24 cellular contexts compared by ENCODE assay signal in the genomic region with DNA sequence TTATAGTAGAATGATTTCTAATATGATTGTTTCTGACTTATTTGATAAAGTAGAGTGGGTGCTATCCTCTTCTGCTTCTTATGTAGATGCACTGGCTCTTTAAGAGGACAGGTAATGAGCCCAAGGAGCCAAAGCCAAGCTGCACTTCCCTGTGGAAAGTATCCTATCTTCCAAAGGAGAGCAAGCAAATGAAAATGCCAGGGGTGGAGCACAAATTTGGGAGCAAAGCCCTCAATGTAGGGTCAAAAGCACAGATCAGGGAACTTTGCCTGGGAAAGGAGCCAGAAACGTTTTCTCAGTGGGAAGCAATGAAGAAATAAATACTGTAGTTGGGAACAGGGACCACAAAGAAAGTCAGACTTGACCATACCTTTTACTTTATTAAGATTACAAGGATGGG.
"Had no signal": no experiment of that assay in that cellular context is flagged by ENCODE, and none has a peak within 500 bp of the region (broad histone marks: within the 10 kb centered on the region; RNA-seq: fewer than 3 reads in every experiment).

No MANE protein-coding gene starts in this region.

- DNase-seq: stimulated activated CD4-positive, alpha-beta T cell treated with anti-CD3 and anti-CD28 coated beads, Interleukin-2, amount 100 ng/mL, for 48 hours; stimulated activated CD4-positive, alpha-beta T cell treated with anti-CD3 and anti-CD28 coated beads, Interleukin-4, amount 100 ng/mL, for 1 hour; stimulated activated CD4-positive, alpha-beta T cell treated with anti-CD3 and anti-CD28 coated beads, Interleukin-4, amount 100 ng/mL, for 24 hours; stimulated activated CD4-positive, alpha-beta T cell treated with anti-CD3 and anti-CD28 coated beads, Interleukin-4, amount 100 ng/mL, for 4 hours; stimulated activated CD8-positive, alpha-beta memory T cell treated with anti-CD3 and anti-CD28 coated beads, Interleukin-4, amount 100 ng/mL, for 48 hours; stimulated activated naive B cell treated with anti-CD40 and anti-IgM and Interleukin-4, amounts not matched to agents 10 μg/mL and 1 μg/mL and 100 μg/mL, for 72 hours; stimulated activated naive CD4-positive, alpha-beta T cell; stimulated activated naive CD4-positive, alpha-beta T cell treated with Interleukin-2 at 50 U/mL for 16 hours; stimulated activated naive CD8-positive, alpha-beta T cell treated with anti-CD3 and anti-CD28 coated beads, Interleukin-15, amount 100 ng/mL, for 72 hours; stimulated activated naive CD8-positive, alpha-beta T cell treated with anti-CD3 and anti-CD28 coated beads, Interleukin-15, Interleukin-2, amounts not matched to agents 100 U/mL and 50 U/mL, for 24 hours; stomach; substantia nigra; testis; thyroid gland; tibial artery; transverse colon; trophoblast cell; upper lobe of left lung; upper lobe of right lung; uterus had no signal

- ATAC-seq: stimulated activated effector memory CD8-positive, alpha-beta T cell treated with anti-CD3 and anti-CD28 coated beads, Interleukin-12 subunit alpha, Interleukin-12 subunit beta, amount 100 ng/mL, for 72 hours; stimulated activated memory B cell treated with anti-CD40 and anti-IgM and Interleukin-4, amounts not matched to agents 10 μg/mL and 1 μg/mL and 100 μg/mL, for 72 hours; stimulated activated naive B cell treated with anti-CD40 and anti-IgM and Interleukin-4, amounts not matched to agents 10 μg/mL and 1 μg/mL and 100 μg/mL, for 72 hours; stimulated activated naive CD8-positive, alpha-beta T cell treated with anti-CD3 and anti-CD28 coated beads, Interleukin-15, amount 100 ng/mL, for 72 hours; stimulated activated naive CD8-positive, alpha-beta T cell treated with anti-CD3 and anti-CD28 coated beads, Interleukin-15, Interleukin-2, amounts not matched to agents 100 U/mL and 50 U/mL, for 24 hours; upper lobe of right lung had no signal

- H3K27me3 Mint-ChIP-seq: stimulated activated memory B cell treated with anti-CD40 and anti-IgM and Interleukin-4, amounts not matched to agents 10 μg/mL and 1 μg/mL and 100 μg/mL, for 72 hours had no signal

- H3K36me3 Mint-ChIP-seq: stimulated activated memory B cell treated with anti-CD40 and anti-IgM and Interleukin-4, amounts not matched to agents 10 μg/mL and 1 μg/mL and 100 μg/mL, for 72 hours; stimulated activated naive B cell treated with anti-CD40 and anti-IgM and Interleukin-4, amounts not matched to agents 10 μg/mL and 1 μg/mL and 100 μg/mL, for 72 hours; type B pancreatic cell had no signal

- H3K4me3 Mint-ChIP-seq: stimulated activated effector memory CD8-positive, alpha-beta T cell treated with anti-CD3 and anti-CD28 coated beads, Interleukin-12 subunit alpha, Interleukin-12 subunit beta, amount 100 ng/mL, for 72 hours; stimulated activated memory B cell treated with anti-CD40 and anti-IgM and Interleukin-4, amounts not matched to agents 10 μg/mL and 1 μg/mL and 100 μg/mL, for 72 hours; stimulated activated naive B cell treated with anti-CD40 and anti-IgM and Interleukin-4, amounts not matched to agents 10 μg/mL and 1 μg/mL and 100 μg/mL, for 72 hours; stimulated activated naive CD8-positive, alpha-beta T cell treated with anti-CD3 and anti-CD28 coated beads, Interleukin-15, amount 100 ng/mL, for 72 hours; stimulated activated naive CD8-positive, alpha-beta T cell treated with anti-CD3 and anti-CD28 coated beads, Interleukin-15, Interleukin-2, amounts not matched to agents 100 ng/mL and 50 ng/mL, for 24 hours; type B pancreatic cell had no signal

- H3K27ac Mint-ChIP-seq: stimulated activated effector memory CD8-positive, alpha-beta T cell treated with anti-CD3 and anti-CD28 coated beads, Interleukin-12 subunit alpha, Interleukin-12 subunit beta, amount 100 ng/mL, for 72 hours; stimulated activated memory B cell treated with anti-CD40 and anti-IgM and Interleukin-4, amounts not matched to agents 10 μg/mL and 1 μg/mL and 100 μg/mL, for 72 hours; stimulated activated naive B cell treated with anti-CD40 and anti-IgM and Interleukin-4, amounts not matched to agents 10 μg/mL and 1 μg/mL and 100 μg/mL, for 72 hours; stimulated activated naive CD8-positive, alpha-beta T cell treated with anti-CD3 and anti-CD28 coated beads, Interleukin-15, amount 100 ng/mL, for 72 hours; stimulated activated naive CD8-positive, alpha-beta T cell treated with anti-CD3 and anti-CD28 coated beads, Interleukin-15, Interleukin-2, amounts not matched to agents 100 ng/mL and 50 ng/mL, for 24 hours; type B pancreatic cell had no signal

- H3K4me1 Mint-ChIP-seq: stimulated activated effector memory CD8-positive, alpha-beta T cell treated with anti-CD3 and anti-CD28 coated beads, Interleukin-12 subunit alpha, Interleukin-12 subunit beta, amount 100 ng/mL, for 72 hours; stimulated activated memory B cell treated with anti-CD40 and anti-IgM and Interleukin-4, amounts not matched to agents 10 μg/mL and 1 μg/mL and 100 μg/mL, for 72 hours; stimulated activated naive B cell treated with anti-CD40 and anti-IgM and Interleukin-4, amounts not matched to agents 10 μg/mL and 1 μg/mL and 100 μg/mL, for 72 hours; stimulated activated naive CD8-positive, alpha-beta T cell treated with anti-CD3 and anti-CD28 coated beads, Interleukin-15, amount 100 ng/mL, for 72 hours had no signal

- H3K9me3 Mint-ChIP-seq: stimulated activated effector memory CD8-positive, alpha-beta T cell treated with anti-CD3 and anti-CD28 coated beads, Interleukin-12 subunit alpha, Interleukin-12 subunit beta, amount 100 ng/mL, for 72 hours; stimulated activated memory B cell treated with anti-CD40 and anti-IgM and Interleukin-4, amounts not matched to agents 10 μg/mL and 1 μg/mL and 100 μg/mL, for 72 hours; stimulated activated naive CD8-positive, alpha-beta T cell treated with anti-CD3 and anti-CD28 coated beads, Interleukin-15, amount 100 ng/mL, for 72 hours; stimulated activated naive CD8-positive, alpha-beta T cell treated with anti-CD3 and anti-CD28 coated beads, Interleukin-15, Interleukin-2, amounts not matched to agents 100 ng/mL and 50 ng/mL, for 24 hours; type B pancreatic cell had no signal
